8 cellular contexts compared by ENCODE assay signal in the genomic region with DNA sequence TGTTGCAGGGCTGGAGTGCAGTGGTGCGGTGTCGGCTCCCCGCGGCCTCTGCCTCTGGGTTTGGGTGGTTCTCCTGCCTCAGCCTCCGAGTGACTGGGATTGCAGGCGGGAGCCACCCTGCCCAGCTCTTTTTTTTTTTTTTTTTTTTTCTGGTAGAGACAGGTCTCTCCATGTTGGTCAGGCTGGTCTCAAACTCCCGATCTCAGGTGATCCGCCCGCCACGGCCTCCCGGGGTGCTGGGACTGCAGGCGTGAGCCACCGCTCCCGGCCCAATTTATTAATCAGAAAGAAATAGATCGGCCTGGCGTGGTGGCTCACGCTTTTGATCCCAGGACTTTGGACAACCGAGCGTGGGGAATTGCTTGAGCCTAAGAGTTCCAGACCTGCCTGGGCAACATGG. TPM values are rescaled to one million over a fixed set of nuclear protein-coding genes. Genes with fewer than 3 reads are reported as not detected.
"Had no signal": no experiment of that assay in that cellular context is flagged by ENCODE, and none has a peak within 500 bp of the region (broad histone marks: within the 10 kb centered on the region; RNA-seq: fewer than 3 reads in every experiment).

No MANE protein-coding gene starts in this region.

RNA-seq across cellular contexts. Expression of a gene that starts 9.7 kb away (rescaled TPM):
- total RNA-seq: LHCN-M2, MCF 10A, NCI-H460, OCI-LY7, PC-9, RPMI7951, SJCRH30, SK-MEL-5 had no signal
